ENCODE assay signal across 1 cellular context in the genomic region with DNA sequence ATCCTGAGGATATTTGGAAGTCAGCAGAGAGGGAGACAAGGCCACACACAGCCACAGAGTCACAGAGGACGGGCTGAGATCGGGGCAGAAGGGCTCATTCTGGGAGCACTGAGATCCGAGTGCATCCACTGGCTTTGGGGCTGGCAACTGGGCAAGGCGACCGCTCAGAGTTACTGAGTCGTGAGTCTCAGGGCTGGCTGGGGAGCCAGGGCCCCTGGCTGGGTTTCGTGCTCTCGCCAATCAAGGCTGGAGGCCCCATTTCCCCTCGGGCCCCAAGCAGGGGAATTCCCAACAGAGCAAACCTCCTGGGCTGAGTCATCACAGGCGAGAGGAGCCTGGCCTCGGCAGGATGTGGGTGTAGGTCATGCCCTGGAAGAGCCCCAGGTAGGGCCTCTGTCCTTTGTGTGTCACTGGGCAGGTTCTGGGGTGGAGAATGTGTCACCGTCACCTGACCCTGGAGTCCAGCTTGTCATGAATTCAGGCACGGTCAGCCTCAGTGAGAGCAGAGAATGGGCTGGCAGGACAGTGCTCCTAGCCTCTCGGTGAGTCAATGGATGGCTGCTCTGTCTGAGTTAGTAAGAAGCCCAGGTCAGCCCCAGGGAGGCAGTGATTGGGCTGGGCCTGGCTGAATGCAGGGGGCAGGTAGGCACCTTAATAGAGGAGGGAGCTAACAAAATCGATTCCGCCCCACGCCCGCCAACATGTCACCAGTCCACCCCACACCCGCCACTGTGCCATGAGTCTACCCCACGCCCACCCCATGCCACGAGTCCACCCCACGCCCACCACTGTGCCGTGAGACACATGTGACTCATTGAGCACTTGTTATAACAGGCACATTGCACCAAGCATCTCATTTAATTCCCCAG.
A peak's percentile ranks its signal among the peaks of the same experiment; 100 is the strongest.
TF ChIP-seq lines count a peak whose summit lies in the region.

No MANE protein-coding gene starts in this region.

TF ChIP-seq in HepG2, 621 proteins besides CTCF, POLR2A, EP300 and RAD21 (continued from another document and continues in another):
- TF ChIP-seq, protein P1, sequence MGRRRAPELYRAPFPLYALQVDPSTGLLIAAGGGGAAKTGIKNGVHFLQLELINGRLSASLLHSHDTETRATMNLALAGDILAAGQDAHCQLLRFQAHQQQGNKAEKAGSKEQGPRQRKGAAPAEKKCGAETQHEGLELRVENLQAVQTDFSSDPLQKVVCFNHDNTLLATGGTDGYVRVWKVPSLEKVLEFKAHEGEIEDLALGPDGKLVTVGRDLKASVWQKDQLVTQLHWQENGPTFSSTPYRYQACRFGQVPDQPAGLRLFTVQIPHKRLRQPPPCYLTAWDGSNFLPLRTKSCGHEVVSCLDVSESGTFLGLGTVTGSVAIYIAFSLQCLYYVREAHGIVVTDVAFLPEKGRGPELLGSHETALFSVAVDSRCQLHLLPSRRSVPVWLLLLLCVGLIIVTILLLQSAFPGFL (CRISPR knock-in tag; IDR thresholded peaks at IDR 0.05) = no peak
- TF ChIP-seq ELF1 (CRISPR knock-in tag; IDR thresholded peaks at IDR 0.05) (peak; percentile 45), NCOA1 (CRISPR knock-in tag; IDR thresholded peaks at IDR 0.05) (no peak), SNRNP70 (IDR thresholded peaks at IDR 0.05; ENCODE audit: low read depth, low read length) (no peak), HMG20B (CRISPR knock-in tag; conservative IDR thresholded peaks at IDR 0.05) (peak; percentile 87), PRMT3 (CRISPR knock-in tag; IDR thresholded peaks at IDR 0.05; ENCODE audit: borderline replicate concordance, low read depth) (no peak), ZNF792 (CRISPR knock-in tag; IDR thresholded peaks at IDR 0.05) (peak; percentile 93), ZNF337 (CRISPR knock-in tag; IDR thresholded peaks at IDR 0.05; ENCODE audit: borderline replicate concordance, low read depth) (0 out of 2 replicates have a peak, but pooled peaks have one; percentile 36), ZNF317 (CRISPR knock-in tag; IDR thresholded peaks at IDR 0.05) (peak; percentile 82; the same call in 1 of the 2 replicates), ZNF547 (CRISPR knock-in tag; IDR thresholded peaks at IDR 0.05) (no peak; the same call in 1 of the 2 replicates), HHEX (CRISPR knock-in tag; IDR thresholded peaks at IDR 0.05) (no peak; the same call in 1 of the 2 replicates), TRIM24 (CRISPR knock-in tag; IDR thresholded peaks at IDR 0.05) (peak; percentile 80), NFKB2 (CRISPR knock-in tag; IDR thresholded peaks at IDR 0.05; ENCODE audit: borderline replicate concordance) (peak; percentile 48; the same call in 1 of the 2 replicates), ZNF570 (CRISPR knock-in tag; IDR thresholded peaks at IDR 0.05; ENCODE audit: borderline replicate concordance) (no peak), RFX5 (IDR thresholded peaks at IDR 0.05; ENCODE audit: low read depth, low read length) (peak; percentile 76), ZNF577 (CRISPR knock-in tag; IDR thresholded peaks at IDR 0.05; ENCODE audit: borderline replicate concordance, low read depth) (no peak), SIX1 (CRISPR knock-in tag; IDR thresholded peaks at IDR 0.05; ENCODE audit: borderline replicate concordance) (peak; percentile 61; the same call in 1 of the 2 replicates), KDM5A (IDR thresholded peaks at IDR 0.05; ENCODE audit: borderline replicate concordance, low read length) (no peak), CREM (IDR thresholded peaks at IDR 0.05) (peak; percentile 88), CREM (CRISPR knock-in tag; IDR thresholded peaks at IDR 0.05) (no peak), RXRA (CRISPR knock-in tag; IDR thresholded peaks at IDR 0.05) (peak; percentile 100), ZNF343 (CRISPR knock-in tag; IDR thresholded peaks at IDR 0.05) (0 out of 2 replicates have a peak, but pooled peaks have one; percentile 78), ZNF331 (CRISPR knock-in tag; IDR thresholded peaks at IDR 0.05) (peak; percentile 90), PHB2 (IDR thresholded peaks at IDR 0.05; ENCODE audit: partially characterized antibody) (no peak), ZNF83 (CRISPR knock-in tag; IDR thresholded peaks at IDR 0.05; ENCODE audit: borderline replicate concordance) (no peak), HOXA7 (CRISPR knock-in tag; IDR thresholded peaks at IDR 0.05) (no peak), KDM5B (CRISPR knock-in tag; IDR thresholded peaks at IDR 0.05; ENCODE audit: borderline replicate concordance) (peak; percentile 77; the same call in 1 of the 2 replicates), SP140L (CRISPR knock-in tag; IDR thresholded peaks at IDR 0.05; ENCODE audit: borderline replicate concordance) (0 out of 2 replicates have a peak, but pooled peaks have one; percentile 76)
- TF ChIP-seq, protein P2, sequence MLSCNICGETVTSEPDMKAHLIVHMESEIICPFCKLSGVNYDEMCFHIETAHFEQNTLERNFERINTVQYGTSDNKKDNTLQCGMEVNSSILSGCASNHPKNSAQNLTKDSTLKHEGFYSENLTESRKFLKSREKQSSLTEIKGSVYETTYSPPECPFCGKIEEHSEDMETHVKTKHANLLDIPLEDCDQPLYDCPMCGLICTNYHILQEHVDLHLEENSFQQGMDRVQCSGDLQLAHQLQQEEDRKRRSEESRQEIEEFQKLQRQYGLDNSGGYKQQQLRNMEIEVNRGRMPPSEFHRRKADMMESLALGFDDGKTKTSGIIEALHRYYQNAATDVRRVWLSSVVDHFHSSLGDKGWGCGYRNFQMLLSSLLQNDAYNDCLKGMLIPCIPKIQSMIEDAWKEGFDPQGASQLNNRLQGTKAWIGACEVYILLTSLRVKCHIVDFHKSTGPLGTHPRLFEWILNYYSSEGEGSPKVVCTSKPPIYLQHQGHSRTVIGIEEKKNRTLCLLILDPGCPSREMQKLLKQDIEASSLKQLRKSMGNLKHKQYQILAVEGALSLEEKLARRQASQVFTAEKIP (CRISPR knock-in tag; IDR thresholded peaks at IDR 0.05; ENCODE audit: borderline replicate concordance) = no peak
- TF ChIP-seq, protein P3, sequence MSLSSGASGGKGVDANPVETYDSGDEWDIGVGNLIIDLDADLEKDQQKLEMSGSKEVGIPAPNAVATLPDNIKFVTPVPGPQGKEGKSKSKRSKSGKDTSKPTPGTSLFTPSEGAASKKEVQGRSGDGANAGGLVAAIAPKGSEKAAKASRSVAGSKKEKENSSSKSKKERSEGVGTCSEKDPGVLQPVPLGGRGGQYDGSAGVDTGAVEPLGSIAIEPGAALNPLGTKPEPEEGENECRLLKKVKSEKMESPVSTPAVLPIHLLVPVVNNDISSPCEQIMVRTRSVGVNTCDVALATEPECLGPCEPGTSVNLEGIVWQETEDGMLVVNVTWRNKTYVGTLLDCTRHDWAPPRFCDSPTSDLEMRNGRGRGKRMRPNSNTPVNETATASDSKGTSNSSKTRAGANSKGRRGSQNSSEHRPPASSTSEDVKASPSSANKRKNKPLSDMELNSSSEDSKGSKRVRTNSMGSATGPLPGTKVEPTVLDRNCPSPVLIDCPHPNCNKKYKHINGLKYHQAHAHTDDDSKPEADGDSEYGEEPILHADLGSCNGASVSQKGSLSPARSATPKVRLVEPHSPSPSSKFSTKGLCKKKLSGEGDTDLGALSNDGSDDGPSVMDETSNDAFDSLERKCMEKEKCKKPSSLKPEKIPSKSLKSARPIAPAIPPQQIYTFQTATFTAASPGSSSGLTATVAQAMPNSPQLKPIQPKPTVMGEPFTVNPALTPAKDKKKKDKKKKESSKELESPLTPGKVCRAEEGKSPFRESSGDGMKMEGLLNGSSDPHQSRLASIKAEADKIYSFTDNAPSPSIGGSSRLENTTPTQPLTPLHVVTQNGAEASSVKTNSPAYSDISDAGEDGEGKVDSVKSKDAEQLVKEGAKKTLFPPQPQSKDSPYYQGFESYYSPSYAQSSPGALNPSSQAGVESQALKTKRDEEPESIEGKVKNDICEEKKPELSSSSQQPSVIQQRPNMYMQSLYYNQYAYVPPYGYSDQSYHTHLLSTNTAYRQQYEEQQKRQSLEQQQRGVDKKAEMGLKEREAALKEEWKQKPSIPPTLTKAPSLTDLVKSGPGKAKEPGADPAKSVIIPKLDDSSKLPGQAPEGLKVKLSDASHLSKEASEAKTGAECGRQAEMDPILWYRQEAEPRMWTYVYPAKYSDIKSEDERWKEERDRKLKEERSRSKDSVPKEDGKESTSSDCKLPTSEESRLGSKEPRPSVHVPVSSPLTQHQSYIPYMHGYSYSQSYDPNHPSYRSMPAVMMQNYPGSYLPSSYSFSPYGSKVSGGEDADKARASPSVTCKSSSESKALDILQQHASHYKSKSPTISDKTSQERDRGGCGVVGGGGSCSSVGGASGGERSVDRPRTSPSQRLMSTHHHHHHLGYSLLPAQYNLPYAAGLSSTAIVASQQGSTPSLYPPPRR (CRISPR knock-in tag; IDR thresholded peaks at IDR 0.05; ENCODE audit: borderline replicate concordance) = peak; percentile 94
- TF ChIP-seq, protein P4, sequence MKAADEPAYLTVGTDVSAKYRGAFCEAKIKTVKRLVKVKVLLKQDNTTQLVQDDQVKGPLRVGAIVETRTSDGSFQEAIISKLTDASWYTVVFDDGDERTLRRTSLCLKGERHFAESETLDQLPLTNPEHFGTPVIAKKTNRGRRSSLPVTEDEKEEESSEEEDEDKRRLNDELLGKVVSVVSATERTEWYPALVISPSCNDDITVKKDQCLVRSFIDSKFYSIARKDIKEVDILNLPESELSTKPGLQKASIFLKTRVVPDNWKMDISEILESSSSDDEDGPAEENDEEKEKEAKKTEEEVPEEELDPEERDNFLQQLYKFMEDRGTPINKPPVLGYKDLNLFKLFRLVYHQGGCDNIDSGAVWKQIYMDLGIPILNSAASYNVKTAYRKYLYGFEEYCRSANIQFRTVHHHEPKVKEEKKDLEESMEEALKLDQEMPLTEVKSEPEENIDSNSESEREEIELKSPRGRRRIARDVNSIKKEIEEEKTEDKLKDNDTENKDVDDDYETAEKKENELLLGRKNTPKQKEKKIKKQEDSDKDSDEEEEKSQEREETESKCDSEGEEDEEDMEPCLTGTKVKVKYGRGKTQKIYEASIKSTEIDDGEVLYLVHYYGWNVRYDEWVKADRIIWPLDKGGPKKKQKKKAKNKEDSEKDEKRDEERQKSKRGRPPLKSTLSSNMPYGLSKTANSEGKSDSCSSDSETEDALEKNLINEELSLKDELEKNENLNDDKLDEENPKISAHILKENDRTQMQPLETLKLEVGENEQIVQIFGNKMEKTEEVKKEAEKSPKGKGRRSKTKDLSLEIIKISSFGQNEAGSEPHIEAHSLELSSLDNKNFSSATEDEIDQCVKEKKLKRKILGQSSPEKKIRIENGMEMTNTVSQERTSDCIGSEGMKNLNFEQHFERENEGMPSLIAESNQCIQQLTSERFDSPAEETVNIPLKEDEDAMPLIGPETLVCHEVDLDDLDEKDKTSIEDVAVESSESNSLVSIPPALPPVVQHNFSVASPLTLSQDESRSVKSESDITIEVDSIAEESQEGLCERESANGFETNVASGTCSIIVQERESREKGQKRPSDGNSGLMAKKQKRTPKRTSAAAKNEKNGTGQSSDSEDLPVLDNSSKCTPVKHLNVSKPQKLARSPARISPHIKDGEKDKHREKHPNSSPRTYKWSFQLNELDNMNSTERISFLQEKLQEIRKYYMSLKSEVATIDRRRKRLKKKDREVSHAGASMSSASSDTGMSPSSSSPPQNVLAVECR (CRISPR knock-in tag; IDR thresholded peaks at IDR 0.05; ENCODE audit: borderline replicate concordance) = peak; percentile 75; the same call in 1 of the 2 replicates
- TF ChIP-seq, protein P5, sequence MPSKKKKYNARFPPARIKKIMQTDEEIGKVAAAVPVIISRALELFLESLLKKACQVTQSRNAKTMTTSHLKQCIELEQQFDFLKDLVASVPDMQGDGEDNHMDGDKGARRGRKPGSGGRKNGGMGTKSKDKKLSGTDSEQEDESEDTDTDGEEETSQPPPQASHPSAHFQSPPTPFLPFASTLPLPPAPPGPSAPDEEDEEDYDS (CRISPR knock-in tag; IDR thresholded peaks at IDR 0.05) = peak; percentile 66; the same call in 1 of the 2 replicates
- TF ChIP-seq, protein P6, sequence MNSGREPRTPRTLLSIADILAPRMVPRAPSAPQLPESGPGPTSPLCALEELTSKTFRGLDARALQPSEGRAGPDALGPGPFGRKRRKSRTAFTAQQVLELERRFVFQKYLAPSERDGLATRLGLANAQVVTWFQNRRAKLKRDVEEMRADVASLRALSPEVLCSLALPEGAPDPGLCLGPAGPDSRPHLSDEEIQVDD (CRISPR knock-in tag; IDR thresholded peaks at IDR 0.05; ENCODE audit: borderline replicate concordance) = 0 out of 2 replicates have a peak, but pooled peaks have one; percentile 66
- TF ChIP-seq, protein P7, sequence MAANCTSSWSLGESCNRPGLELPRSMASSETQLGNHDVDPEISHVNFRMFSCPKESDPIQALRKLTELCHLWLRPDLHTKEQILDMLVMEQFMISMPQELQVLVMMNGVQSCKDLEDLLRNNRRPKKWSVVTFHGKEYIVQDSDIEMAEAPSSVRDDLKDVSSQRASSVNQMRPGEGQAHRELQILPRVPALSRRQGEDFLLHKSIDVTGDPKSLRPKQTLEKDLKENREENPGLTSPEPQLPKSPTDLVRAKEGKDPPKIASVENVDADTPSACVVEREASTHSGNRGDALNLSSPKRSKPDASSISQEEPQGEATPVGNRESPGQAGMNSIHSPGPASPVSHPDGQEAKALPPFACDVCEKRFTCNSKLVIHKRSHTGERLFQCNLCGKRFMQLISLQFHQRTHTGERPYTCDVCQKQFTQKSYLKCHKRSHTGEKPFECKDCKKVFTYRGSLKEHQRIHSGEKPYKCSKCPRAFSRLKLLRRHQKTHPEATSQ (CRISPR knock-in tag; IDR thresholded peaks at IDR 0.05; ENCODE audit: borderline replicate concordance) = no peak
- TF ChIP-seq, protein P8, sequence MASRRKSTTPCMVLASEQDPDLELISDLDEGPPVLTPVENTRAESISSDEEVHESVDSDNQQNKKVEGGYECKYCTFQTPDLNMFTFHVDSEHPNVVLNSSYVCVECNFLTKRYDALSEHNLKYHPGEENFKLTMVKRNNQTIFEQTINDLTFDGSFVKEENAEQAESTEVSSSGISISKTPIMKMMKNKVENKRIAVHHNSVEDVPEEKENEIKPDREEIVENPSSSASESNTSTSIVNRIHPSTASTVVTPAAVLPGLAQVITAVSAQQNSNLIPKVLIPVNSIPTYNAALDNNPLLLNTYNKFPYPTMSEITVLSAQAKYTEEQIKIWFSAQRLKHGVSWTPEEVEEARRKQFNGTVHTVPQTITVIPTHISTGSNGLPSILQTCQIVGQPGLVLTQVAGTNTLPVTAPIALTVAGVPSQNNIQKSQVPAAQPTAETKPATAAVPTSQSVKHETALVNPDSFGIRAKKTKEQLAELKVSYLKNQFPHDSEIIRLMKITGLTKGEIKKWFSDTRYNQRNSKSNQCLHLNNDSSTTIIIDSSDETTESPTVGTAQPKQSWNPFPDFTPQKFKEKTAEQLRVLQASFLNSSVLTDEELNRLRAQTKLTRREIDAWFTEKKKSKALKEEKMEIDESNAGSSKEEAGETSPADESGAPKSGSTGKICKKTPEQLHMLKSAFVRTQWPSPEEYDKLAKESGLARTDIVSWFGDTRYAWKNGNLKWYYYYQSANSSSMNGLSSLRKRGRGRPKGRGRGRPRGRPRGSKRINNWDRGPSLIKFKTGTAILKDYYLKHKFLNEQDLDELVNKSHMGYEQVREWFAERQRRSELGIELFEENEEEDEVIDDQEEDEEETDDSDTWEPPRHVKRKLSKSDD (CRISPR knock-in tag; IDR thresholded peaks at IDR 0.05; ENCODE audit: low read depth) = peak; percentile 54; the same call in 1 of the 2 replicates
